ENCODE assay signal across 1 cellular context in genomic region chr2:120669121-120669952, GRCh38.
A peak's percentile ranks its signal among the peaks of the same experiment; 100 is the strongest.
TF ChIP-seq lines count a peak whose summit lies in the region.

No MANE protein-coding gene starts in this region.

TF ChIP-seq in HepG2, 621 proteins besides CTCF, POLR2A, EP300 and RAD21 (continued from another document and continues in another):
- TF ChIP-seq, protein P1, sequence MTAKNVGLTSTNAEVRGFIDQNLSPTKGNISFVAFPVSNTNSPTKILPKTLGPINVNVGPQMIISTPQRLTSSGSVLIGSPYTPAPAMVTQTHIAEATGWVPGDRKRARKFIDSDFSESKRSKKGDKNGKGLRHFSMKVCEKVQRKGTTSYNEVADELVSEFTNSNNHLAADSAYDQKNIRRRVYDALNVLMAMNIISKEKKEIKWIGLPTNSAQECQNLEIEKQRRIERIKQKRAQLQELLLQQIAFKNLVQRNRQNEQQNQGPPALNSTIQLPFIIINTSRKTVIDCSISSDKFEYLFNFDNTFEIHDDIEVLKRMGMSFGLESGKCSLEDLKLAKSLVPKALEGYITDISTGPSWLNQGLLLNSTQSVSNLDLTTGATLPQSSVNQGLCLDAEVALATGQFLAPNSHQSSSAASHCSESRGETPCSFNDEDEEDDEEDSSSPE (CRISPR knock-in tag; IDR thresholded peaks at IDR 0.05) = peak; percentile 23; the same call in 1 of the 2 replicates
- TF ChIP-seq, protein P2, sequence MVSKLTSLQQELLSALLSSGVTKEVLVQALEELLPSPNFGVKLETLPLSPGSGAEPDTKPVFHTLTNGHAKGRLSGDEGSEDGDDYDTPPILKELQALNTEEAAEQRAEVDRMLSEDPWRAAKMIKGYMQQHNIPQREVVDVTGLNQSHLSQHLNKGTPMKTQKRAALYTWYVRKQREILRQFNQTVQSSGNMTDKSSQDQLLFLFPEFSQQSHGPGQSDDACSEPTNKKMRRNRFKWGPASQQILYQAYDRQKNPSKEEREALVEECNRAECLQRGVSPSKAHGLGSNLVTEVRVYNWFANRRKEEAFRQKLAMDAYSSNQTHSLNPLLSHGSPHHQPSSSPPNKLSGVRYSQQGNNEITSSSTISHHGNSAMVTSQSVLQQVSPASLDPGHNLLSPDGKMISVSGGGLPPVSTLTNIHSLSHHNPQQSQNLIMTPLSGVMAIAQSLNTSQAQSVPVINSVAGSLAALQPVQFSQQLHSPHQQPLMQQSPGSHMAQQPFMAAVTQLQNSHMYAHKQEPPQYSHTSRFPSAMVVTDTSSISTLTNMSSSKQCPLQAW (CRISPR knock-in tag; IDR thresholded peaks at IDR 0.05) = peak; percentile 27; the same call in 1 of the 2 replicates
- TF ChIP-seq FOXJ3 (CRISPR knock-in tag; IDR thresholded peaks at IDR 0.05; ENCODE audit: borderline replicate concordance) (peak; percentile 47; the same call in 1 of the 2 replicates), NR2F6 (IDR thresholded peaks at IDR 0.05) (0 out of 2 replicates have a peak, but pooled peaks have one; percentile 23), NR2F6 (CRISPR knock-in tag; IDR thresholded peaks at IDR 0.05) (0 out of 2 replicates have a peak, but pooled peaks have one; percentile 22), ZNF446 (CRISPR knock-in tag; IDR thresholded peaks at IDR 0.05) (no peak), ZNF24 (IDR thresholded peaks at IDR 0.05) (no peak), AKAP8 (CRISPR knock-in tag; IDR thresholded peaks at IDR 0.05) (no peak), BORCS8-MEF2B (CRISPR knock-in tag; IDR thresholded peaks at IDR 0.05) (no peak), DPF2 (CRISPR knock-in tag; IDR thresholded peaks at IDR 0.05; ENCODE audit: borderline replicate concordance, low read depth) (no peak), KLF6 (CRISPR knock-in tag; IDR thresholded peaks at IDR 0.05) (peak; percentile 90), SIX4 (CRISPR knock-in tag; IDR thresholded peaks at IDR 0.05) (no peak), ZMYM2 (CRISPR knock-in tag; IDR thresholded peaks at IDR 0.05) (no peak), RBAK (CRISPR knock-in tag; IDR thresholded peaks at IDR 0.05) (no peak), XBP1 (CRISPR knock-in tag; IDR thresholded peaks at IDR 0.05) (no peak), CEBPG (CRISPR knock-in tag; IDR thresholded peaks at IDR 0.05) (peak; percentile 48), KMT2A (CRISPR knock-in tag; IDR thresholded peaks at IDR 0.05) (0 out of 2 replicates have a peak, but pooled peaks have one; percentile 22), CBX5 (CRISPR knock-in tag; IDR thresholded peaks at IDR 0.05; ENCODE audit: borderline replicate concordance) (peak; percentile 80; the same call in 1 of the 2 replicates), ZNF180 (CRISPR knock-in tag; IDR thresholded peaks at IDR 0.05; ENCODE audit: borderline replicate concordance, low read depth) (no peak), FOXA3 (CRISPR knock-in tag; IDR thresholded peaks at IDR 0.05) (peak; percentile 43), RXRA (CRISPR knock-in tag; IDR thresholded peaks at IDR 0.05) (0 out of 2 replicates have a peak, but pooled peaks have one; percentile 27), ZNF251 (CRISPR knock-in tag; IDR thresholded peaks at IDR 0.05) (no peak), SALL1 (CRISPR knock-in tag; IDR thresholded peaks at IDR 0.05) (no peak), JDP2 (CRISPR knock-in tag; IDR thresholded peaks at IDR 0.05; ENCODE audit: borderline replicate concordance) (no peak), ZNF691 (CRISPR knock-in tag; IDR thresholded peaks at IDR 0.05; ENCODE audit: borderline replicate concordance, low read depth) (no peak), RFXANK (CRISPR knock-in tag; IDR thresholded peaks at IDR 0.05) (no peak), ADNP (CRISPR knock-in tag; IDR thresholded peaks at IDR 0.05) (no peak), ZFX (CRISPR knock-in tag; IDR thresholded peaks at IDR 0.05; ENCODE audit: low read depth) (no peak), NKX3-1 (CRISPR knock-in tag; IDR thresholded peaks at IDR 0.05) (no peak), ZNF264 (CRISPR knock-in tag; IDR thresholded peaks at IDR 0.05) (no peak), ZSCAN5A (CRISPR knock-in tag; IDR thresholded peaks at IDR 0.05; ENCODE audit: borderline replicate concordance) (no peak), SOX6 (IDR thresholded peaks at IDR 0.05) (no peak), SOX6 (CRISPR knock-in tag; IDR thresholded peaks at IDR 0.05) (peak; percentile 66), ZNF225 (CRISPR knock-in tag; IDR thresholded peaks at IDR 0.05) (no peak), ZZZ3 (CRISPR knock-in tag; IDR thresholded peaks at IDR 0.05; ENCODE audit: borderline replicate concordance) (no peak), ZUFSP (CRISPR knock-in tag; IDR thresholded peaks at IDR 0.05; ENCODE audit: borderline replicate concordance) (no peak), PHF8 (CRISPR knock-in tag; IDR thresholded peaks at IDR 0.05) (no peak), ZNF3 (CRISPR knock-in tag; IDR thresholded peaks at IDR 0.05) (no peak), U2AF1 (optimal IDR thresholded peaks at IDR 0.05; ENCODE audit: low read depth, low read length) (no peak), ZNF33A (CRISPR knock-in tag; IDR thresholded peaks at IDR 0.05; ENCODE audit: borderline replicate concordance) (no peak), SMAD9 (CRISPR knock-in tag; IDR thresholded peaks at IDR 0.05) (no peak)
- TF ChIP-seq, protein P3, sequence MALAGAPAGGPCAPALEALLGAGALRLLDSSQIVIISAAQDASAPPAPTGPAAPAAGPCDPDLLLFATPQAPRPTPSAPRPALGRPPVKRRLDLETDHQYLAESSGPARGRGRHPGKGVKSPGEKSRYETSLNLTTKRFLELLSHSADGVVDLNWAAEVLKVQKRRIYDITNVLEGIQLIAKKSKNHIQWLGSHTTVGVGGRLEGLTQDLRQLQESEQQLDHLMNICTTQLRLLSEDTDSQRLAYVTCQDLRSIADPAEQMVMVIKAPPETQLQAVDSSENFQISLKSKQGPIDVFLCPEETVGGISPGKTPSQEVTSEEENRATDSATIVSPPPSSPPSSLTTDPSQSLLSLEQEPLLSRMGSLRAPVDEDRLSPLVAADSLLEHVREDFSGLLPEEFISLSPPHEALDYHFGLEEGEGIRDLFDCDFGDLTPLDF (CRISPR knock-in tag; IDR thresholded peaks at IDR 0.05) = no peak
- TF ChIP-seq, protein P4, sequence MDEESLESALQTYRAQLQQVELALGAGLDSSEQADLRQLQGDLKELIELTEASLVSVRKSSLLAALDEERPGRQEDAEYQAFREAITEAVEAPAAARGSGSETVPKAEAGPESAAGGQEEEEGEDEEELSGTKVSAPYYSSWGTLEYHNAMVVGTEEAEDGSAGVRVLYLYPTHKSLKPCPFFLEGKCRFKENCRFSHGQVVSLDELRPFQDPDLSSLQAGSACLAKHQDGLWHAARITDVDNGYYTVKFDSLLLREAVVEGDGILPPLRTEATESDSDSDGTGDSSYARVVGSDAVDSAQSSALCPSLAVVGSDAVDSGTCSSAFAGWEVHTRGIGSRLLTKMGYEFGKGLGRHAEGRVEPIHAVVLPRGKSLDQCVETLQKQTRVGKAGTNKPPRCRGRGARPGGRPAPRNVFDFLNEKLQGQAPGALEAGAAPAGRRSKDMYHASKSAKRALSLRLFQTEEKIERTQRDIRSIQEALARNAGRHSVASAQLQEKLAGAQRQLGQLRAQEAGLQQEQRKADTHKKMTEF (CRISPR knock-in tag; IDR thresholded peaks at IDR 0.05) = peak; percentile 63
- TF ChIP-seq, protein P5, sequence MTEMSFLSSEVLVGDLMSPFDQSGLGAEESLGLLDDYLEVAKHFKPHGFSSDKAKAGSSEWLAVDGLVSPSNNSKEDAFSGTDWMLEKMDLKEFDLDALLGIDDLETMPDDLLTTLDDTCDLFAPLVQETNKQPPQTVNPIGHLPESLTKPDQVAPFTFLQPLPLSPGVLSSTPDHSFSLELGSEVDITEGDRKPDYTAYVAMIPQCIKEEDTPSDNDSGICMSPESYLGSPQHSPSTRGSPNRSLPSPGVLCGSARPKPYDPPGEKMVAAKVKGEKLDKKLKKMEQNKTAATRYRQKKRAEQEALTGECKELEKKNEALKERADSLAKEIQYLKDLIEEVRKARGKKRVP (CRISPR knock-in tag; IDR thresholded peaks at IDR 0.05) = peak in 1 of 2 experiments; percentile 98; a peak in 2 of 4 replicates
- TF ChIP-seq, protein P6, sequence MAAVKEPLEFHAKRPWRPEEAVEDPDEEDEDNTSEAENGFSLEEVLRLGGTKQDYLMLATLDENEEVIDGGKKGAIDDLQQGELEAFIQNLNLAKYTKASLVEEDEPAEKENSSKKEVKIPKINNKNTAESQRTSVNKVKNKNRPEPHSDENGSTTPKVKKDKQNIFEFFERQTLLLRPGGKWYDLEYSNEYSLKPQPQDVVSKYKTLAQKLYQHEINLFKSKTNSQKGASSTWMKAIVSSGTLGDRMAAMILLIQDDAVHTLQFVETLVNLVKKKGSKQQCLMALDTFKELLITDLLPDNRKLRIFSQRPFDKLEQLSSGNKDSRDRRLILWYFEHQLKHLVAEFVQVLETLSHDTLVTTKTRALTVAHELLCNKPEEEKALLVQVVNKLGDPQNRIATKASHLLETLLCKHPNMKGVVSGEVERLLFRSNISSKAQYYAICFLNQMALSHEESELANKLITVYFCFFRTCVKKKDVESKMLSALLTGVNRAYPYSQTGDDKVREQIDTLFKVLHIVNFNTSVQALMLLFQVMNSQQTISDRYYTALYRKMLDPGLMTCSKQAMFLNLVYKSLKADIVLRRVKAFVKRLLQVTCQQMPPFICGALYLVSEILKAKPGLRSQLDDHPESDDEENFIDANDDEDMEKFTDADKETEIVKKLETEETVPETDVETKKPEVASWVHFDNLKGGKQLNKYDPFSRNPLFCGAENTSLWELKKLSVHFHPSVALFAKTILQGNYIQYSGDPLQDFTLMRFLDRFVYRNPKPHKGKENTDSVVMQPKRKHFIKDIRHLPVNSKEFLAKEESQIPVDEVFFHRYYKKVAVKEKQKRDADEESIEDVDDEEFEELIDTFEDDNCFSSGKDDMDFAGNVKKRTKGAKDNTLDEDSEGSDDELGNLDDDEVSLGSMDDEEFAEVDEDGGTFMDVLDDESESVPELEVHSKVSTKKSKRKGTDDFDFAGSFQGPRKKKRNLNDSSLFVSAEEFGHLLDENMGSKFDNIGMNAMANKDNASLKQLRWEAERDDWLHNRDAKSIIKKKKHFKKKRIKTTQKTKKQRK (IDR thresholded peaks at IDR 0.05; ENCODE audit: low read length) = no peak
- TF ChIP-seq, protein P7, sequence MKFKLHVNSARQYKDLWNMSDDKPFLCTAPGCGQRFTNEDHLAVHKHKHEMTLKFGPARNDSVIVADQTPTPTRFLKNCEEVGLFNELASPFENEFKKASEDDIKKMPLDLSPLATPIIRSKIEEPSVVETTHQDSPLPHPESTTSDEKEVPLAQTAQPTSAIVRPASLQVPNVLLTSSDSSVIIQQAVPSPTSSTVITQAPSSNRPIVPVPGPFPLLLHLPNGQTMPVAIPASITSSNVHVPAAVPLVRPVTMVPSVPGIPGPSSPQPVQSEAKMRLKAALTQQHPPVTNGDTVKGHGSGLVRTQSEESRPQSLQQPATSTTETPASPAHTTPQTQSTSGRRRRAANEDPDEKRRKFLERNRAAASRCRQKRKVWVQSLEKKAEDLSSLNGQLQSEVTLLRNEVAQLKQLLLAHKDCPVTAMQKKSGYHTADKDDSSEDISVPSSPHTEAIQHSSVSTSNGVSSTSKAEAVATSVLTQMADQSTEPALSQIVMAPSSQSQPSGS (CRISPR knock-in tag; IDR thresholded peaks at IDR 0.05) = peak; percentile 86
- TF ChIP-seq, protein P8, sequence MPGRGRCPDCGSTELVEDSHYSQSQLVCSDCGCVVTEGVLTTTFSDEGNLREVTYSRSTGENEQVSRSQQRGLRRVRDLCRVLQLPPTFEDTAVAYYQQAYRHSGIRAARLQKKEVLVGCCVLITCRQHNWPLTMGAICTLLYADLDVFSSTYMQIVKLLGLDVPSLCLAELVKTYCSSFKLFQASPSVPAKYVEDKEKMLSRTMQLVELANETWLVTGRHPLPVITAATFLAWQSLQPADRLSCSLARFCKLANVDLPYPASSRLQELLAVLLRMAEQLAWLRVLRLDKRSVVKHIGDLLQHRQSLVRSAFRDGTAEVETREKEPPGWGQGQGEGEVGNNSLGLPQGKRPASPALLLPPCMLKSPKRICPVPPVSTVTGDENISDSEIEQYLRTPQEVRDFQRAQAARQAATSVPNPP (CRISPR knock-in tag; IDR thresholded peaks at IDR 0.05) = no peak
- TF ChIP-seq, protein P9, sequence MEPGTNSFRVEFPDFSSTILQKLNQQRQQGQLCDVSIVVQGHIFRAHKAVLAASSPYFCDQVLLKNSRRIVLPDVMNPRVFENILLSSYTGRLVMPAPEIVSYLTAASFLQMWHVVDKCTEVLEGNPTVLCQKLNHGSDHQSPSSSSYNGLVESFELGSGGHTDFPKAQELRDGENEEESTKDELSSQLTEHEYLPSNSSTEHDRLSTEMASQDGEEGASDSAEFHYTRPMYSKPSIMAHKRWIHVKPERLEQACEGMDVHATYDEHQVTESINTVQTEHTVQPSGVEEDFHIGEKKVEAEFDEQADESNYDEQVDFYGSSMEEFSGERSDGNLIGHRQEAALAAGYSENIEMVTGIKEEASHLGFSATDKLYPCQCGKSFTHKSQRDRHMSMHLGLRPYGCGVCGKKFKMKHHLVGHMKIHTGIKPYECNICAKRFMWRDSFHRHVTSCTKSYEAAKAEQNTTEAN (CRISPR knock-in tag; conservative IDR thresholded peaks at IDR 0.05) = no peak
- TF ChIP-seq, protein P10, sequence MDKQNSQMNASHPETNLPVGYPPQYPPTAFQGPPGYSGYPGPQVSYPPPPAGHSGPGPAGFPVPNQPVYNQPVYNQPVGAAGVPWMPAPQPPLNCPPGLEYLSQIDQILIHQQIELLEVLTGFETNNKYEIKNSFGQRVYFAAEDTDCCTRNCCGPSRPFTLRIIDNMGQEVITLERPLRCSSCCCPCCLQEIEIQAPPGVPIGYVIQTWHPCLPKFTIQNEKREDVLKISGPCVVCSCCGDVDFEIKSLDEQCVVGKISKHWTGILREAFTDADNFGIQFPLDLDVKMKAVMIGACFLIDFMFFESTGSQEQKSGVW (CRISPR knock-in tag; IDR thresholded peaks at IDR 0.05; ENCODE audit: borderline replicate concordance) = no peak
